In genomic region chr1:178093958-178094751, GRCh38 we compare ENCODE assay signal across 8 cellular contexts. TPM values are rescaled to one million over a fixed set of nuclear protein-coding genes. Genes with fewer than 3 reads are reported as not detected.
DNase-seq lines count a peak whose midpoint lies in the region; ATAC-seq, FAIRE-seq and TF ChIP-seq lines count a peak whose summit lies in the region.

Gene RASAL2, plus strand, starts transcription at chr1:178094104. Its CDS starts 389 bp downstream, at chr1:178094493.

- peak within 1 kb of the TSS; percentile 76 for H2AFZ ChIP-seq in GM12878 (ENCODE audit: control insufficient read depth, low read depth, low read length)

- H3K36me3 Mint-ChIP-seq in CD4-positive, alpha-beta memory T cell = no peaks in the 10 kb centered on the region
- no peaks in the 10 kb centered on the region for H3K36me3 Mint-ChIP-seq in progenitor cell of endocrine pancreas (ENCODE audit: insufficient read depth)

- CTCF ChIA-PET in CD4-positive, alpha-beta memory T cell (lab: Charles Lee; ENCODE audit: partially characterized antibody) = no interaction called here
- CTCF ChIA-PET in GM12878 (lab: Yijun Ruan, JAX) = interaction anchor here (0.8 to 1.6 kb wide), 4 partner anchors 16 to 62 kb away, joined by 3 to 8 read pairs (median 4); no protein-coding TSS in a partner anchor

- H3K4me3 ChIP-seq in CD4-positive, alpha-beta memory T cell (ENCODE audit: low read length in 2 of 2) = no peak within 1 kb of the TSS
- peak within 1 kb of the TSS; percentile 56 for H3K4me3 ChIP-seq in GM12878

- POLR2A ChIA-PET in CD4-positive, alpha-beta memory T cell (lab: Charles Lee; ENCODE audit: partially characterized antibody) = interaction anchor here (1.1 kb wide), 1 partner anchor 9 kb away, joined by 3 read pairs; no protein-coding TSS in a partner anchor
- POLR2A ChIA-PET in GM12878 (lab: Charles Lee) = no interaction called here

- DNase-seq in CD4-positive, alpha-beta memory T cell = peak in 1 of 5 donors; percentile 2
- peak; percentile 53 for DNase-seq in NCI-H748 treated with DMSO at 0.1 percent for 48 hours (lab: John Stamatoyannopoulos, UW)
- no peak for DNase-seq in GM12878 (ENCODE audit: low read depth, low spot score)
- DNase-seq in hepatic stellate cell (ENCODE audit: low spot score) = peak; percentile 84
- peak; percentile 64 for DNase-seq in progenitor cell of endocrine pancreas (ENCODE audit: low spot score, unreplicated experiment)
- DNase-seq in activated gamma-delta T cell treated with Interleukin-2 at 50 U/mL for 16 hours = no peak

- peaks cover 5% of the 10 kb centered on the region for H3K4me1 ChIP-seq in CD4-positive, alpha-beta memory T cell (ENCODE audit: insufficient read depth, low read length)
- H3K4me1 ChIP-seq in GM12878 (ENCODE audit: control insufficient read depth, insufficient read depth, low read length) = no peaks in the 10 kb centered on the region

- peaks cover 37 to 55% of the 10 kb centered on the region in 2 donors for H3K27me3 Mint-ChIP-seq in CD4-positive, alpha-beta memory T cell
- H3K27me3 Mint-ChIP-seq in progenitor cell of endocrine pancreas = no peaks in the 10 kb centered on the region

- TF ChIP-seq EP300 in GM12878 (IDR thresholded peaks at IDR 0.05; ENCODE audit: borderline replicate concordance in 1 of 2, control insufficient read depth in 1 of 2, low read depth in 2 of 2, low read length in 2 of 2) = no peak

- no peak within 1 kb of the TSS for H3K9ac ChIP-seq in GM12878 (ENCODE audit: control insufficient read depth, insufficient read depth, low read length)

- peaks cover 22% of the 10 kb centered on the region for H3K27me3 ChIP-seq in CD4-positive, alpha-beta memory T cell (ENCODE audit: insufficient read depth, low read length)
- peaks cover 2 to 14% of the 10 kb centered on the region in 2 experiments for H3K27me3 ChIP-seq in GM12878 (replicated peaks in 1 of 2; ENCODE audit: control insufficient read depth in 2 of 2, insufficient read depth in 2 of 2, low read length in 1 of 2)

- H3K9me3 ChIP-seq in CD4-positive, alpha-beta memory T cell (ENCODE audit: control insufficient read depth in 1 of 2, low read length in 2 of 2) = no peaks in the 10 kb centered on the region
- H3K9me3 ChIP-seq in GM12878 (replicated peaks; ENCODE audit: control insufficient read depth, insufficient read depth, low read length) = no peaks in the 10 kb centered on the region

- TF ChIP-seq POLR2A in GM12878 (IDR thresholded peaks at IDR 0.05; ENCODE audit: low read depth, low read length) = no peak

- peaks cover 4 to 38% (median 13%) of the 10 kb centered on the region in 8 donors for H3K9me3 Mint-ChIP-seq in CD4-positive, alpha-beta memory T cell
- H3K9me3 Mint-ChIP-seq in progenitor cell of endocrine pancreas (ENCODE audit: low read depth) = no peaks in the 10 kb centered on the region

- intact Hi-C loops in CD4-positive, alpha-beta memory T cell (cut with micrococcal nuclease) = no loop called here
- intact Hi-C loops in GM12878 (cut with micrococcal nuclease; ENCODE audit: unreplicated experiment) = no loop called here

- no peaks in the 10 kb centered on the region for H3K36me3 ChIP-seq in CD4-positive, alpha-beta memory T cell (ENCODE audit: insufficient read depth, low read length)
- H3K36me3 ChIP-seq in GM12878 (ENCODE audit: control insufficient read depth in 2 of 2, insufficient read depth in 2 of 2, low read length in 1 of 2) = no peaks in the 10 kb centered on the region

- TF ChIP-seq RAD21 in GM12878 (IDR thresholded peaks at IDR 0.05; ENCODE audit: insufficient read depth, low read depth, low read length) = no peak

- peak within 1 kb of the TSS; percentile 89 for H3K4me2 ChIP-seq in GM12878 (ENCODE audit: control insufficient read depth, insufficient read depth)

- no peak within 1 kb of the TSS for H3K27ac ChIP-seq in CD4-positive, alpha-beta memory T cell (ENCODE audit: low read depth, low read length)
- no peak within 1 kb of the TSS for H3K27ac ChIP-seq in GM12878 (ENCODE audit: control insufficient read depth, insufficient read depth)

- peak within 1 kb of the TSS; percentile 4 to 77 (median 65) for H3K4me3 Mint-ChIP-seq in CD4-positive, alpha-beta memory T cell
- peak within 1 kb of the TSS; percentile 79 for H3K4me3 Mint-ChIP-seq in progenitor cell of endocrine pancreas (ENCODE audit: low read depth)

- 4% methylated on average over 45 of the region's 81 CpGs for WGBS in GM12878 (ENCODE audit: insufficient coverage, insufficient replicate concordance, low lambda C conversion rate, missing lambda C conversion rate)

- no peaks in the 10 kb centered on the region for H3K79me2 ChIP-seq in GM12878 (ENCODE audit: control insufficient read depth, insufficient read depth, low read length)

- RAD21 ChIA-PET in GM12878 (lab: Charles Lee; ENCODE audit: unreplicated experiment) = interaction anchor here (1.0 to 1.6 kb wide), 3 partner anchors 27 to 94 kb away, joined by 3 to 7 read pairs (median 5); no protein-coding TSS in a partner anchor

- H4K20me1 ChIP-seq in GM12878 (ENCODE audit: control insufficient read depth, insufficient read depth) = no peaks in the 10 kb centered on the region

- in situ Hi-C loops in GM12878 (cut with MboI) = no loop called here

- no TSS peak for BruUV-seq in GM12878 (replicated peaks; lab: Mats Ljungman, UMichigan)

- peaks cover 5 to 13% (median 11%) of the 10 kb centered on the region in 4 donors for H3K4me1 Mint-ChIP-seq in CD4-positive, alpha-beta memory T cell
- peaks cover 41% of the 10 kb centered on the region for H3K4me1 Mint-ChIP-seq in progenitor cell of endocrine pancreas (ENCODE audit: low read depth)

- ATAC-seq in GM18907 (IDR thresholded peaks at IDR 0.05; ENCODE audit: unreplicated experiment) (peak; percentile 62), HG03095 (IDR thresholded peaks at IDR 0.05; ENCODE audit: unreplicated experiment) (peak; percentile 32), GM12878 (peak; percentile 74)

- no peak within 1 kb of the TSS for H3K27ac Mint-ChIP-seq in CD4-positive, alpha-beta memory T cell
- H3K27ac Mint-ChIP-seq in progenitor cell of endocrine pancreas = peak within 1 kb of the TSS; percentile 90

- no peak for FAIRE-seq in GM12878 (lab: Jason Lieb, UNC)

- SMC1A ChIA-PET in GM12878 (lab: Charles Lee; ENCODE audit: uncharacterized antibody, unreplicated experiment) = interaction anchor here (0.8 to 2.5 kb wide), 4 partner anchors 28 to 62 kb away, joined by 3 to 9 read pairs (median 4); no protein-coding TSS in a partner anchor

- TF ChIP-seq CTCF in GM12878 (IDR thresholded peaks at IDR 0.05 in 2 of 3, conservative IDR thresholded peaks at IDR 0.05 in 1 of 3; ENCODE audit: control insufficient read depth in 2 of 3, extremely low read depth in 1 of 3, insufficient read depth in 1 of 3, low read depth in 3 of 3, low read length in 3 of 3) = 0 out of 6 replicates have a peak, but pooled peaks of 1 of the 3 experiments have one; percentile 3
- peak; percentile 36 for TF ChIP-seq CTCF in progenitor cell of endocrine pancreas (IDR thresholded peaks at IDR 0.05; ENCODE audit: unreplicated experiment)

TF ChIP-seq in GM12878, 131 proteins besides CTCF, POLR2A, EP300 and RAD21:
- TF ChIP-seq SRF (IDR thresholded peaks at IDR 0.05; ENCODE audit: low read depth in 2 of 2, low read length in 2 of 2) = no peak
- TF ChIP-seq SUZ12 (IDR thresholded peaks at IDR 0.05; ENCODE audit: unreplicated experiment) = peak; percentile 65
- TF ChIP-seq IKZF1 (conservative IDR thresholded peaks at IDR 0.05) = peak; percentile 2; the same call in 1 of the 2 replicates
- TF ChIP-seq GABPA (IDR thresholded peaks at IDR 0.05; ENCODE audit: low read depth) = no peak
- no peak for TF ChIP-seq SPI1 (IDR thresholded peaks at IDR 0.05; ENCODE audit: borderline replicate concordance, insufficient read depth, low read depth, low read length)
- no peak for TF ChIP-seq HCFC1 (IDR thresholded peaks at IDR 0.05; ENCODE audit: low read length)

RNA-seq across cellular contexts. Expression of gene RASAL2, which starts in this region (rescaled TPM):
- under 1 TPM; 0.28 to 0.32 TPM for total RNA-seq in CD4-positive, alpha-beta memory T cell
- polyA plus RNA-seq in CD4-positive, alpha-beta memory T cell = not detected
- total RNA-seq in GM12878 (2013; cell fraction: nucleolus; rRNA removed) = 34.4 and 37.5 TPM in 2 replicates
- total RNA-seq in GM12878 (2014; rRNA removed) (0.45 and 0.54 TPM in 2 replicates), GM12878 (2014; rRNA removed; fragmentation: Illumina TruSeq; extraction: Trizol) (0.13 and 0.14 TPM in 2 replicates), GM12878 (2021) (0.21 and 0.61 TPM in 2 replicates), progenitor cell of endocrine pancreas (28.5 and 30.5 TPM in 2 replicates)
- 0.20 TPM for polyA plus RNA-seq in GM12878 (2011; ENCODE audit: low read depth)
- polyA plus RNA-seq in GM12878 (2011; rRNA removed) (6.9 and 7.5 TPM in 2 replicates), GM12878 (2014; fragmentation: Illumina TruSeq; extraction: Trizol) (0.16 and 0.21 TPM in 2 replicates), GM12878 (2014; fragmentation: Nextera tagmentation; extraction: Ambion mirVana) (under 1 TPM; 0.02 to 0.05 TPM), GM12878 (2014; rRNA removed) (0.11 and 0.17 TPM in 2 replicates), GM12878 (2016; fragmentation: Nextera tagmentation; extraction: Ambion mirVana) (under 1 TPM in 1 of 2 experiments, not detected in 1; 0.08 TPM)
- 5.8 and 6.3 TPM in 2 replicates for polyA plus RNA-seq in GM12878 (2011; cell fraction: cytosol; rRNA removed)
- 15.5 and 17.4 TPM in 2 replicates for polyA plus RNA-seq in GM12878 (2011; cell fraction: nucleus; rRNA removed)
- 0.04 and 0.06 TPM in 2 replicates for polyA plus RNA-seq in GM12878 (2012)
- 16.6 and 21.6 TPM in 2 replicates for polyA minus RNA-seq in GM12878 (2011; rRNA and poly(A)+ RNA removed)
- polyA minus RNA-seq in GM12878 (2011; cell fraction: cytosol; rRNA and poly(A)+ RNA removed) = 4.5 and 5.4 TPM in 2 replicates
- polyA minus RNA-seq in GM12878 (2011; cell fraction: nucleus; rRNA and poly(A)+ RNA removed) = 13.9 and 28.9 TPM in 2 replicates

Comparison
In these comparisons a context has a peak if more than half of its experiments do, and no peak if none do; other contexts are left out.
1. DNase-seq: peak in NCI-H748 treated with DMSO at 0.1 percent for 48 hours (single experiment), hepatic stellate cell (single experiment) and progenitor cell of endocrine pancreas (single experiment); none in GM12878 (single experiment) and activated gamma-delta T cell treated with Interleukin-2 at 50 U/mL for 16 hours (single experiment).
2. Peak in every context shown above with its lines, with median percentiles within 50 percentile points of each other: ATAC-seq.